ENCODE assay signal across 8 cellular contexts in genomic region chrX:16671005-16671404, GRCh38. TPM values are rescaled to one million over a fixed set of nuclear protein-coding genes. Genes with fewer than 3 reads are reported as not detected.
A peak's percentile ranks its signal among the peaks of the same experiment; 100 is the strongest.
DNase-seq lines count a peak whose midpoint lies in the region; ATAC-seq, FAIRE-seq and TF ChIP-seq lines count a peak whose summit lies in the region.

No MANE protein-coding gene starts in this region.

- H3K4me2 ChIP-seq in K562 (ENCODE audit: insufficient read depth, low read length): no peak overlapping the region
- H3K4me2 ChIP-seq in HepG2 (ENCODE audit: low read depth, low read length): no peak overlapping the region

- no peaks in the 10 kb centered on the region for H3K27me3 ChIP-seq in K562 (ENCODE audit: control insufficient read depth in 2 of 2, insufficient read depth in 2 of 2, low read length in 2 of 2)
- no peaks in the 10 kb centered on the region for H3K27me3 ChIP-seq in HepG2 (ENCODE audit: control insufficient read depth in 1 of 2, insufficient read depth in 2 of 2, low read length in 2 of 2)

- no peaks in the 10 kb centered on the region for H3K4me1 ChIP-seq in K562 (replicated peaks in 1 of 2; ENCODE audit: control insufficient read depth in 2 of 2, insufficient read depth in 2 of 2, low read length in 2 of 2)
- H3K4me1 ChIP-seq in HepG2 (ENCODE audit: insufficient read depth, low read length): no peaks in the 10 kb centered on the region

- H4K20me1 ChIP-seq in K562 (replicated peaks; ENCODE audit: control insufficient read depth, insufficient read depth, low read length) (no peaks in the 10 kb centered on the region), HepG2 (ENCODE audit: insufficient read depth, low read length) (no peaks in the 10 kb centered on the region)

- BruUV-seq in K562 (replicated peaks; lab: Mats Ljungman, UMichigan) (no TSS peak), HepG2 (replicated peaks; lab: Mats Ljungman, UMichigan) (no TSS peak)

- intact Hi-C loops in K562 (cut with micrococcal nuclease): loop anchor here (2.0 kb wide), 2 partner anchors 42 to 234 kb away; no protein-coding TSS in a partner anchor
- intact Hi-C loops in HepG2 (cut with micrococcal nuclease; ENCODE audit: unreplicated experiment): loop anchor here (1.0 kb wide), 1 partner anchor 235 kb away; no protein-coding TSS in a partner anchor

- in situ Hi-C loops in ACHN (cut with HindIII; ENCODE audit: low pct_ligation_motif_present, low pct_unique_long_range_greater_than_20kb, low sequenced_read_pairs) (no loop called here), K562 (cut with MboI) (loop anchor here (25.0 kb wide), 1 partner anchor 409 kb away; no protein-coding TSS in a partner anchor), HepG2 (cut with HindIII; ENCODE audit: extremely low pct_ligation_motif_present, low pct_unique_long_range_greater_than_20kb) (loop anchor here (25.0 kb wide), 1 partner anchor 209 kb away; no protein-coding TSS in a partner anchor)

- H3K79me2 ChIP-seq in K562 (ENCODE audit: control insufficient read depth, insufficient read depth, low read length) (no peaks in the 10 kb centered on the region), HepG2 (ENCODE audit: insufficient read depth, low read length) (no peaks in the 10 kb centered on the region)

- H3K36me3 ChIP-seq in K562 (ENCODE audit: control insufficient read depth, insufficient read depth, low read length) (peaks cover 18% of the 10 kb centered on the region; the same call in 2 of the 3 replicates), HepG2 (replicated peaks in 1 of 2; ENCODE audit: control insufficient read depth in 1 of 2, insufficient read depth in 2 of 2, low read length in 2 of 2) (peaks cover 2 to 18% of the 10 kb centered on the region in 2 experiments; a peak in 3 of 5 replicates)

- H2AFZ ChIP-seq in K562 (ENCODE audit: low read depth, low read length) (no peak overlapping the region), HepG2 (ENCODE audit: low read length) (no peak overlapping the region)

- TF ChIP-seq POLR2A in K562 (conservative IDR thresholded peaks at IDR 0.05) (no peak), HepG2 (IDR thresholded peaks at IDR 0.05; ENCODE audit: insufficient read depth in 1 of 2, low read depth in 2 of 2, low read length in 2 of 2) (no peak)

- peak; percentile 40 to 68 (median 47); a peak in 4 of 6 replicates for TF ChIP-seq CTCF in K562 (IDR thresholded peaks at IDR 0.05 in 2 of 3, conservative IDR thresholded peaks at IDR 0.05 in 1 of 3; ENCODE audit: insufficient read depth in 2 of 3, low read depth in 1 of 3, low read length in 3 of 3)
- peak; percentile 53 for TF ChIP-seq CTCF in HepG2 (CRISPR knock-in tag; IDR thresholded peaks at IDR 0.05)

- H3K9me3 ChIP-seq in K562 (replicated peaks; ENCODE audit: control insufficient read depth, insufficient read depth, low read depth, low read length) (no peaks in the 10 kb centered on the region), HepG2 (ENCODE audit: low read length) (no peaks in the 10 kb centered on the region)

- TF ChIP-seq RAD21 in K562 (CRISPR knock-in tag; conservative IDR thresholded peaks at IDR 0.05 in 1 of 2, IDR thresholded peaks at IDR 0.05 in 1 of 2): peak; percentile 70
- no peak for TF ChIP-seq RAD21 in HepG2 (CRISPR knock-in tag; IDR thresholded peaks at IDR 0.05)

- CTCF ChIA-PET in K562 (lab: Yijun Ruan, JAX; ENCODE audit: low intra/inter-chr PET ratio) (interaction anchor here (1.5 kb wide), 1 partner anchor 226 kb away, joined by 5 read pairs; no protein-coding TSS in a partner anchor), HepG2 (lab: Yijun Ruan, JAX; ENCODE audit: low intra/inter-chr PET ratio, low total read pairs) (interaction anchor here (1.2 kb wide), 1 partner anchor 235 kb away, joined by 3 read pairs; no protein-coding TSS in a partner anchor)

- ATAC-seq in K562 (peak; percentile 86), HepG2 (no peak), HG03521 (IDR thresholded peaks at IDR 0.05; ENCODE audit: unreplicated experiment) (no peak), GM19397 (IDR thresholded peaks at IDR 0.05; ENCODE audit: unreplicated experiment) (no peak), GM19463 (IDR thresholded peaks at IDR 0.05; ENCODE audit: unreplicated experiment) (no peak)

- peak; percentile 25 for DNase-seq in ACHN
- peak; percentile 26 for DNase-seq in GDM1 (lab: John Stamatoyannopoulos, UW)
- DNase-seq in NCI-H748 (lab: John Stamatoyannopoulos, UW; ENCODE audit: unreplicated experiment): peak; percentile 27
- peak; percentile 42 to 59 (median 48) for DNase-seq in K562 (ENCODE audit: extremely low read depth in 1 of 4, low spot score in 3 of 4)
- DNase-seq in HepG2 (ENCODE audit: low spot score): peak; percentile 5

- H3K9ac ChIP-seq in K562 (ENCODE audit: insufficient read depth in 1 of 2, low read depth in 2 of 2, low read length in 2 of 2): no peak overlapping the region
- H3K9ac ChIP-seq in HepG2 (ENCODE audit: insufficient read depth, low read depth, low read length): no peak overlapping the region

- peak; percentile 70 for FAIRE-seq in K562 (lab: Jason Lieb, UNC)
- no peak for FAIRE-seq in HepG2 (lab: Jason Lieb, UNC)

- H3K27ac ChIP-seq in K562 (ENCODE audit: extremely low read depth, low read depth, low read length): no peak overlapping the region
- H3K27ac ChIP-seq in HepG2 (ENCODE audit: extremely low read length, insufficient read depth, low read length): no peak overlapping the region

- POLR2A ChIA-PET in K562 (lab: Yijun Ruan, JAX) (no interaction called here), HepG2 (lab: Yijun Ruan, JAX) (no interaction called here)

- no peak overlapping the region for H3K4me3 ChIP-seq in K562
- no peak overlapping the region for H3K4me3 ChIP-seq in HepG2 (replicated peaks in 1 of 3; ENCODE audit: insufficient read depth in 1 of 3, low read depth in 2 of 3, low read length in 3 of 3)

- TF ChIP-seq EP300 in K562 (IDR thresholded peaks at IDR 0.05; ENCODE audit: low read length): no peak
- TF ChIP-seq EP300 in HepG2 (IDR thresholded peaks at IDR 0.05; ENCODE audit: low read depth in 2 of 2, low read length in 2 of 2): no peak
- TF ChIP-seq EP300 in HepG2 (CRISPR knock-in tag; IDR thresholded peaks at IDR 0.05; ENCODE audit: borderline replicate concordance): no peak

- no peaks in the 10 kb centered on the region for H3K9me1 ChIP-seq in K562 (ENCODE audit: control insufficient read depth, insufficient read depth, low read length)

RNA-seq across cellular contexts. Expression of gene S100G, which starts 21.0 kb away (rescaled TPM):
- not detected in 2 replicates for total RNA-seq in K562 (2011; cell fraction: chromatin; rRNA removed; ENCODE audit: low replicate concordance)
- total RNA-seq in K562 (2011; cell fraction: nucleolus; rRNA removed): not detected in 2 replicates
- total RNA-seq in K562 (2011; cell fraction: nucleoplasm; rRNA removed): not detected in 2 replicates
- total RNA-seq in K562 (2014; rRNA removed) (not detected in 2 replicates), K562 (2014; rRNA removed; fragmentation: Illumina TruSeq; extraction: Trizol) (not detected in 2 replicates), K562 (2015; rRNA removed; fragmentation: Illumina TruSeq; extraction: Trizol) (not detected in 2 replicates), K562 (2021) (not detected in 2 replicates), HepG2 (2016; rRNA removed; fragmentation: Illumina TruSeq; extraction: Trizol) (not detected in 2 replicates)
- polyA plus RNA-seq in K562 (2011; rRNA removed) (not detected in 2 replicates), K562 (2014; fragmentation: Illumina TruSeq; extraction: Trizol) (not detected in 2 replicates), K562 (2014; fragmentation: Nextera tagmentation; extraction: Ambion mirVana) (not detected), K562 (2014; rRNA removed) (not detected in 2 replicates), HepG2 (2011; rRNA removed) (not detected in 2 replicates)
- polyA plus RNA-seq in K562 (2011; cell fraction: cytosol; rRNA removed): not detected in 2 replicates
- not detected in 2 replicates for polyA plus RNA-seq in K562 (2011; cell fraction: nucleus; rRNA removed)
- polyA plus RNA-seq in K562 (2012): not detected in 2 replicates
- polyA minus RNA-seq in K562 (2011; rRNA and poly(A)+ RNA removed): not detected in 2 replicates
- not detected in 2 replicates for polyA minus RNA-seq in K562 (2011; cell fraction: cytosol; rRNA and poly(A)+ RNA removed)
- not detected in 2 replicates for polyA minus RNA-seq in K562 (2011; cell fraction: nucleus; rRNA and poly(A)+ RNA removed)
- total RNA-seq in HepG2 (2016; cell fraction: cytosol; rRNA removed; fragmentation: Illumina TruSeq; extraction: Trizol; ENCODE audit: low read depth): not detected in 2 replicates
- not detected in 2 replicates for total RNA-seq in HepG2 (2016; cell fraction: insoluble cytoplasmic fraction; rRNA removed; fragmentation: Illumina TruSeq; extraction: Trizol)
- not detected in 2 replicates for total RNA-seq in HepG2 (2016; cell fraction: membrane; rRNA removed; fragmentation: Illumina TruSeq; extraction: Trizol)
- not detected in 2 replicates for total RNA-seq in HepG2 (2016; cell fraction: nucleus; rRNA removed; fragmentation: Illumina TruSeq; extraction: Trizol)
- polyA plus RNA-seq in HepG2 (2011; cell fraction: cytosol; rRNA removed): not detected in 2 replicates
- polyA plus RNA-seq in HepG2 (2011; cell fraction: nucleus; rRNA removed): not detected in 2 replicates
- polyA plus RNA-seq in HepG2 (2012): not detected in 2 replicates
- not detected in 2 replicates for polyA plus RNA-seq in HepG2 (2016; cell fraction: cytosol; fragmentation: Illumina TruSeq; extraction: Trizol; ENCODE audit: low read depth)
- polyA plus RNA-seq in HepG2 (2016; cell fraction: insoluble cytoplasmic fraction; fragmentation: Illumina TruSeq; extraction: Trizol; ENCODE audit: low read depth): not detected in 2 replicates
- polyA plus RNA-seq in HepG2 (2016; cell fraction: membrane; fragmentation: Illumina TruSeq; extraction: Trizol; ENCODE audit: low read depth): not detected in 2 replicates
- polyA plus RNA-seq in HepG2 (2016; cell fraction: nucleus; fragmentation: Illumina TruSeq; extraction: Trizol; ENCODE audit: insufficient read depth, low read depth): not detected in 2 replicates
- polyA minus RNA-seq in HepG2 (2011; rRNA and poly(A)+ RNA removed; ENCODE audit: low replicate concordance): not detected in 2 replicates
- polyA minus RNA-seq in HepG2 (2011; cell fraction: cytosol; rRNA and poly(A)+ RNA removed): not detected in 2 replicates
- not detected in 2 replicates for polyA minus RNA-seq in HepG2 (2011; cell fraction: nucleus; rRNA and poly(A)+ RNA removed)

RNA-seq across cellular contexts. Expression of gene CTPS2, which starts 41.5 kb away (rescaled TPM):
- 23.6 and 36.1 TPM in 2 replicates for total RNA-seq in K562 (2011; cell fraction: chromatin; rRNA removed; ENCODE audit: low replicate concordance)
- total RNA-seq in K562 (2011; cell fraction: nucleolus; rRNA removed): 12.7 and 13.6 TPM in 2 replicates
- total RNA-seq in K562 (2011; cell fraction: nucleoplasm; rRNA removed): 23.6 and 24.4 TPM in 2 replicates
- total RNA-seq in K562 (2014; rRNA removed): 12.7 and 15.8 TPM in 2 replicates
- 17.6 and 19.3 TPM in 2 replicates for total RNA-seq in K562 (2014; rRNA removed; fragmentation: Illumina TruSeq; extraction: Trizol)
- total RNA-seq in K562 (2015; rRNA removed; fragmentation: Illumina TruSeq; extraction: Trizol): 18.5 and 19.5 TPM in 2 replicates
- total RNA-seq in K562 (2021): 13.9 and 14.1 TPM in 2 replicates
- polyA plus RNA-seq in K562 (2011; rRNA removed): 13.4 and 18.2 TPM in 2 replicates
- polyA plus RNA-seq in K562 (2011; cell fraction: cytosol; rRNA removed): 5.6 and 9.3 TPM in 2 replicates
- 8.3 and 10.2 TPM in 2 replicates for polyA plus RNA-seq in K562 (2011; cell fraction: nucleus; rRNA removed)
- polyA plus RNA-seq in K562 (2012): 11.8 and 16.0 TPM in 2 replicates
- 12.6 and 14.8 TPM in 2 replicates for polyA plus RNA-seq in K562 (2014; fragmentation: Illumina TruSeq; extraction: Trizol)
- polyA plus RNA-seq in K562 (2014; fragmentation: Nextera tagmentation; extraction: Ambion mirVana): 1 to 10 TPM; 5.4 to 6.6 TPM
- 9.8 and 12.3 TPM in 2 replicates for polyA plus RNA-seq in K562 (2014; rRNA removed)
- polyA minus RNA-seq in K562 (2011; rRNA and poly(A)+ RNA removed): 30.5 and 30.7 TPM in 2 replicates
- polyA minus RNA-seq in K562 (2011; cell fraction: cytosol; rRNA and poly(A)+ RNA removed): 9.7 and 13.1 TPM in 2 replicates
- polyA minus RNA-seq in K562 (2011; cell fraction: nucleus; rRNA and poly(A)+ RNA removed): 7.5 and 14.2 TPM in 2 replicates
- 26.1 and 32.2 TPM in 2 replicates for total RNA-seq in HepG2 (2016; rRNA removed; fragmentation: Illumina TruSeq; extraction: Trizol)
- 5.7 and 7.5 TPM in 2 replicates for total RNA-seq in HepG2 (2016; cell fraction: cytosol; rRNA removed; fragmentation: Illumina TruSeq; extraction: Trizol; ENCODE audit: low read depth)
- 23.8 and 33.8 TPM in 2 replicates for total RNA-seq in HepG2 (2016; cell fraction: insoluble cytoplasmic fraction; rRNA removed; fragmentation: Illumina TruSeq; extraction: Trizol)
- 10.1 and 10.8 TPM in 2 replicates for total RNA-seq in HepG2 (2016; cell fraction: membrane; rRNA removed; fragmentation: Illumina TruSeq; extraction: Trizol)
- total RNA-seq in HepG2 (2016; cell fraction: nucleus; rRNA removed; fragmentation: Illumina TruSeq; extraction: Trizol): 23.4 and 23.8 TPM in 2 replicates
- 8.3 and 10.3 TPM in 2 replicates for polyA plus RNA-seq in HepG2 (2011; rRNA removed)
- 5.8 and 7.1 TPM in 2 replicates for polyA plus RNA-seq in HepG2 (2011; cell fraction: cytosol; rRNA removed)
- 7.3 and 8.8 TPM in 2 replicates for polyA plus RNA-seq in HepG2 (2011; cell fraction: nucleus; rRNA removed)
- 11.7 and 14.7 TPM in 2 replicates for polyA plus RNA-seq in HepG2 (2012)
- 2.5 TPM in 2 replicates for polyA plus RNA-seq in HepG2 (2016; cell fraction: cytosol; fragmentation: Illumina TruSeq; extraction: Trizol; ENCODE audit: low read depth)
- polyA plus RNA-seq in HepG2 (2016; cell fraction: insoluble cytoplasmic fraction; fragmentation: Illumina TruSeq; extraction: Trizol; ENCODE audit: low read depth): 26.9 and 27.1 TPM in 2 replicates
- 6.7 and 8.0 TPM in 2 replicates for polyA plus RNA-seq in HepG2 (2016; cell fraction: membrane; fragmentation: Illumina TruSeq; extraction: Trizol; ENCODE audit: low read depth)
- 34.0 and 40.8 TPM in 2 replicates for polyA plus RNA-seq in HepG2 (2016; cell fraction: nucleus; fragmentation: Illumina TruSeq; extraction: Trizol; ENCODE audit: insufficient read depth, low read depth)
- polyA minus RNA-seq in HepG2 (2011; rRNA and poly(A)+ RNA removed; ENCODE audit: low replicate concordance): 10.5 and 22.3 TPM in 2 replicates
- polyA minus RNA-seq in HepG2 (2011; cell fraction: cytosol; rRNA and poly(A)+ RNA removed): 11.4 and 11.9 TPM in 2 replicates
- polyA minus RNA-seq in HepG2 (2011; cell fraction: nucleus; rRNA and poly(A)+ RNA removed): 21.0 and 28.7 TPM in 2 replicates

RNA-seq across cellular contexts. Expression of gene SYAP1, which starts 48.4 kb away (rescaled TPM):
- 13.0 and 16.8 TPM in 2 replicates for total RNA-seq in K562 (2011; cell fraction: chromatin; rRNA removed; ENCODE audit: low replicate concordance)
- total RNA-seq in K562 (2011; cell fraction: nucleolus; rRNA removed): 6.3 and 7.5 TPM in 2 replicates
- total RNA-seq in K562 (2011; cell fraction: nucleoplasm; rRNA removed): 8.1 and 15.3 TPM in 2 replicates
- total RNA-seq in K562 (2014; rRNA removed) (35.3 and 39.9 TPM in 2 replicates), K562 (2014; rRNA removed; fragmentation: Illumina TruSeq; extraction: Trizol) (31.6 and 38.9 TPM in 2 replicates), K562 (2015; rRNA removed; fragmentation: Illumina TruSeq; extraction: Trizol) (32.6 and 34.4 TPM in 2 replicates), K562 (2021) (26.0 and 31.5 TPM in 2 replicates), HepG2 (2016; rRNA removed; fragmentation: Illumina TruSeq; extraction: Trizol) (18.5 and 25.3 TPM in 2 replicates)
- polyA plus RNA-seq in K562 (2011; rRNA removed) (11.8 and 13.7 TPM in 2 replicates), K562 (2014; fragmentation: Illumina TruSeq; extraction: Trizol) (20.3 and 21.3 TPM in 2 replicates), K562 (2014; fragmentation: Nextera tagmentation; extraction: Ambion mirVana) (1 to 10 TPM; 5.7 to 6.8 TPM), K562 (2014; rRNA removed) (27.5 and 27.6 TPM in 2 replicates), HepG2 (2011; rRNA removed) (4.3 and 4.9 TPM in 2 replicates)
- 5.8 and 9.3 TPM in 2 replicates for polyA plus RNA-seq in K562 (2011; cell fraction: cytosol; rRNA removed)
- 3.7 and 3.9 TPM in 2 replicates for polyA plus RNA-seq in K562 (2011; cell fraction: nucleus; rRNA removed)
- polyA plus RNA-seq in K562 (2012): 18.5 and 20.3 TPM in 2 replicates
- 20.4 and 23.5 TPM in 2 replicates for polyA minus RNA-seq in K562 (2011; rRNA and poly(A)+ RNA removed)
- 9.0 and 10.1 TPM in 2 replicates for polyA minus RNA-seq in K562 (2011; cell fraction: cytosol; rRNA and poly(A)+ RNA removed)
- 4.3 and 8.3 TPM in 2 replicates for polyA minus RNA-seq in K562 (2011; cell fraction: nucleus; rRNA and poly(A)+ RNA removed)
- 1.8 and 2.4 TPM in 2 replicates for total RNA-seq in HepG2 (2016; cell fraction: cytosol; rRNA removed; fragmentation: Illumina TruSeq; extraction: Trizol; ENCODE audit: low read depth)
- 17.7 and 30.0 TPM in 2 replicates for total RNA-seq in HepG2 (2016; cell fraction: insoluble cytoplasmic fraction; rRNA removed; fragmentation: Illumina TruSeq; extraction: Trizol)
- 6.9 and 7.3 TPM in 2 replicates for total RNA-seq in HepG2 (2016; cell fraction: membrane; rRNA removed; fragmentation: Illumina TruSeq; extraction: Trizol)
- total RNA-seq in HepG2 (2016; cell fraction: nucleus; rRNA removed; fragmentation: Illumina TruSeq; extraction: Trizol): 10.0 and 11.8 TPM in 2 replicates
- 4.1 and 4.7 TPM in 2 replicates for polyA plus RNA-seq in HepG2 (2011; cell fraction: cytosol; rRNA removed)
- polyA plus RNA-seq in HepG2 (2011; cell fraction: nucleus; rRNA removed): 1.4 and 2.1 TPM in 2 replicates
- 9.0 and 13.4 TPM in 2 replicates for polyA plus RNA-seq in HepG2 (2012)
- polyA plus RNA-seq in HepG2 (2016; cell fraction: cytosol; fragmentation: Illumina TruSeq; extraction: Trizol; ENCODE audit: low read depth): 2.0 and 2.2 TPM in 2 replicates
- polyA plus RNA-seq in HepG2 (2016; cell fraction: insoluble cytoplasmic fraction; fragmentation: Illumina TruSeq; extraction: Trizol; ENCODE audit: low read depth): 29.4 TPM in 2 replicates
- polyA plus RNA-seq in HepG2 (2016; cell fraction: membrane; fragmentation: Illumina TruSeq; extraction: Trizol; ENCODE audit: low read depth): 4.6 and 4.9 TPM in 2 replicates
- polyA plus RNA-seq in HepG2 (2016; cell fraction: nucleus; fragmentation: Illumina TruSeq; extraction: Trizol; ENCODE audit: insufficient read depth, low read depth): 10.1 and 12.0 TPM in 2 replicates
- 3.2 and 10.1 TPM in 2 replicates for polyA minus RNA-seq in HepG2 (2011; rRNA and poly(A)+ RNA removed; ENCODE audit: low replicate concordance)
- 3.6 and 4.2 TPM in 2 replicates for polyA minus RNA-seq in HepG2 (2011; cell fraction: cytosol; rRNA and poly(A)+ RNA removed)
- polyA minus RNA-seq in HepG2 (2011; cell fraction: nucleus; rRNA and poly(A)+ RNA removed): 5.7 and 5.9 TPM in 2 replicates
